In the genomic region with DNA sequence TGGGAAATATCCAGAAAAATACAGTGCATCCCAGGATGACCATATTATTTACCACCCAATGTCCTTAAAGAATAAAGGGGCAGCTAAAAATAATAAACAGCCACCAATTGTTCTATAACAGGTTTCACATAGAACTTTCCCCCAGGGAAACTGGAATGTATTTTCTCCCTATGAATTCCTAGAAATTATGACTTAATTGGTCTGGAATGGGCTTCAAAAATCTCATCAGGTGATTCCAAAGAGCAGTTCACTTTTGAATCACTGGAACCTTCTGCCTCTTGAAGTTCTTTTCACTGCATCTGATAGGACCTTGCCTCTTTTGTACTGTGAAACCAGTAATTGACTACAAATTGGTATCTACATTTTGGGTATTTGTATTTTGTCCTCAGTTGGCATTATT, we compare ENCODE assay signal across 13 cellular contexts.
"Had no signal": no experiment of that assay in that cellular context is flagged by ENCODE, and none has a peak within 500 bp of the region (broad histone marks: within the 10 kb centered on the region; RNA-seq: fewer than 3 reads in every experiment).

No MANE protein-coding gene starts in this region.

- H2AFZ ChIP-seq: hepatocyte had no signal

- H3K4me1 ChIP-seq: suprapubic skin had no signal

- H3K4me3 ChIP-seq: hepatocyte, suprapubic skin had no signal

- H3K4me2 ChIP-seq: hepatocyte had no signal

- DNase-seq: activated B cell treated with CpG ODN at 0.5 μM for 24 hours; activated CD4-positive, alpha-beta T cell treated with anti-CD3 and anti-CD28 coated beads, Interleukin-2, amount 10 ng/mL, durations not matched to agents 24 days and 14 days; activated CD8-positive, alpha-beta memory T cell treated with anti-CD3 and anti-CD28 coated beads, Interleukin-2, amount 50 U/mL, for 48 hours; activated gamma-delta T cell treated with Interleukin-2 at 50 U/mL for 16 hours; activated T-cell treated with anti-CD3 and anti-CD28 coated beads, Interleukin-2, amount 50 U/mL, for 72 hours; amygdala; effector memory CD4-positive, alpha-beta T cell; occipital lobe; right cardiac atrium; small intestine had no signal

- H3K27me3 ChIP-seq: suprapubic skin had no signal

- FAIRE-seq: keratinocyte, small intestine had no signal

- H3K9me3 ChIP-seq: suprapubic skin had no signal

- ATAC-seq: activated T-cell treated with anti-CD3 and anti-CD28 coated beads, Interleukin-2, amount 50 U/mL, for 72 hours; right cardiac atrium had no signal

- H3K79me2 ChIP-seq: hepatocyte had no signal

- H3K27ac ChIP-seq: hepatocyte, suprapubic skin had no signal

- H3K36me3 ChIP-seq: suprapubic skin had no signal
